In the genomic region with DNA sequence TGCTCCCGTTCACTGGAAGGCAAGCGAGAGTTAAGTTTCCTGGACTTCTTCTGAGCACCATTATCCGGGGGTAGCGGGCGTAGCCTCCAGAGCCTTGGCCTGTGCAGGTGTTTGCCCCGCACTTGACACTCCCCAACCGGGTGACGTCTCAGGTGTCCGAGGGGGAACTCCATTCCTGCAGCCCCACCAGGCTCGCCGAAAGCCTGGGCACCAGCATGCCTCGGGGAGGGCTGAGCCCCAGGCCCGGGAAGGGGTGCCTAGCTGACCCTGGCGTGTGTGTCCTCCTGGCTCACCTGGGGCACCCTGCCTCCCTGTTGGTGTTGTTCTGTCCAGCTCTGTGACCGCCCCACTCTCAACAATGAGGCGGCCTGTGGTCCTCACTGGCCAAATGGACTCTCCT, we compare ENCODE assay signal across 25 cellular contexts.
A peak's percentile ranks its signal among the peaks of the same experiment; 100 is the strongest.
DNase-seq lines count a peak whose midpoint lies in the region; ATAC-seq, FAIRE-seq and TF ChIP-seq lines count a peak whose summit lies in the region.
"Had no signal": no experiment of that assay in that cellular context is flagged by ENCODE, and none has a peak within 500 bp of the region (broad histone marks: within the 10 kb centered on the region; RNA-seq: fewer than 3 reads in every experiment).

No MANE protein-coding gene starts in this region.

- peaks cover 0 to 14% (median 2%) of the 10 kb centered on the region in 11 experiments; a peak in 11 of 22 replicates for H3K9me3 ChIP-seq in BLaER1 treated with 17β-estradiol and CSF1 and Interleukin-3, amounts not matched to agents 10 nM and 100 nM (replicated peaks in 1 of 11)
- H3K9me3 ChIP-seq in suprapubic skin (no peaks in the 10 kb centered on the region), heart left ventricle (no peaks in the 10 kb centered on the region)
- H3K9me3 ChIP-seq: SK-N-SH had no signal

- peak overlapping the region in 5 of 11 experiments; percentile 15 to 48 (median 38); a peak in 8 of 22 replicates for H3K9ac ChIP-seq in BLaER1 treated with 17β-estradiol and CSF1 and Interleukin-3, amounts not matched to agents 10 nM and 100 nM
- H3K9ac ChIP-seq: SK-N-SH had no signal

- no peak for TF ChIP-seq EP300 in suprapubic skin (IDR thresholded peaks at IDR 0.05)

- intact Hi-C loops in heart left ventricle (cut with DNase I), result loop anchor here in 5 of 10 donors (5.0 to 10.0 kb wide), 4 partner anchors 424 to 1272 kb away; no protein-coding TSS in a partner anchor

- peak overlapping the region in 6 of 11 experiments; percentile 4 to 59 (median 45); a peak in 10 of 22 replicates for H3K27ac ChIP-seq in BLaER1 treated with 17β-estradiol and CSF1 and Interleukin-3, amounts not matched to agents 10 nM and 100 nM
- H3K27ac ChIP-seq in suprapubic skin (no peak overlapping the region), heart left ventricle (no peak overlapping the region)
- H3K27ac ChIP-seq: HL-60 had no signal

- 0 out of 20 replicates have a peak overlapping the region, but pooled peaks of 1 of the 10 experiments have one; percentile 12 for H3K4me3 ChIP-seq in BLaER1 treated with 17β-estradiol and CSF1 and Interleukin-3, amounts not matched to agents 10 nM and 100 nM
- H3K4me3 ChIP-seq in H7 (ENCODE audit: insufficient read depth, low read depth, low read length) (no peak overlapping the region), suprapubic skin (no peak overlapping the region), heart left ventricle (no peak overlapping the region)
- H3K4me3 ChIP-seq: GM12878 had no signal

- no peak for FAIRE-seq in GM12891 (lab: Jason Lieb, UNC)
- FAIRE-seq: GM12878, H1, RCC 7860 had no signal

- no peak for TF ChIP-seq POLR2A in suprapubic skin (IDR thresholded peaks at IDR 0.05)
- no peak for TF ChIP-seq POLR2A in GM12891 (IDR thresholded peaks at IDR 0.05; ENCODE audit: low read depth, low read length)
- TF ChIP-seq POLR2A in heart left ventricle (IDR thresholded peaks at IDR 0.05), result no peak

- no peaks in the 10 kb centered on the region for H3K36me3 ChIP-seq in BLaER1 treated with 17β-estradiol and CSF1 and Interleukin-3, amounts not matched to agents 10 nM and 100 nM
- H3K36me3 ChIP-seq in H7 (replicated peaks; ENCODE audit: control insufficient read depth, insufficient read depth, low read length) (no peaks in the 10 kb centered on the region), suprapubic skin (no peaks in the 10 kb centered on the region), heart left ventricle (no peaks in the 10 kb centered on the region)

- peak; percentile 19 for DNase-seq in H7
- DNase-seq in left lobe of liver (ENCODE audit: low spot score), result peak; percentile 18
- DNase-seq in suprapubic skin (ENCODE audit: low spot score in 2 of 2), result peak; percentile 59 to 71
- DNase-seq in GM12891 (ENCODE audit: insufficient read length, low spot score), result no peak
- DNase-seq in NCI-H1092 treated with DMSO at 0.1 percent for 48 hours (lab: John Stamatoyannopoulos, UW), result no peak
- no peak for DNase-seq in heart left ventricle
- DNase-seq: CD8-positive, alpha-beta memory T cell; DMS 273 treated with DMSO at 0.1 percent for 48 hours; DMS79; EL; GDM1; NCI-H1048; NCI-H1417 treated with DMSO at 0.1 percent for 48 hours; NCI-H1694 treated with DMSO at 0.1 percent for 48 hours; NCI-H2081 treated with DMSO at 0.1 percent for 48 hours; NCI-H2171 treated with DMSO at 0.1 percent for 48 hours; NCI-H345; NCI-H524 treated with DMSO at 0.1 percent for 48 hours; NCI-H774; SK-N-SH had no signal

- H3K4me2 ChIP-seq in BLaER1 treated with 17β-estradiol and CSF1 and Interleukin-3, amounts not matched to agents 10 nM and 100 nM, result peak overlapping the region; percentile 10 to 94 (median 81); a peak in 21 of 22 replicates
- H3K4me2 ChIP-seq: SK-N-SH had no signal

- ATAC-seq in left lobe of liver (no peak), heart left ventricle (no peak)
- ATAC-seq: GM12878 had no signal

- TF ChIP-seq CTCF in suprapubic skin (IDR thresholded peaks at IDR 0.05) (no peak), heart left ventricle (IDR thresholded peaks at IDR 0.05) (no peak)

- H4K20me1 ChIP-seq in BLaER1 treated with 17β-estradiol and CSF1 and Interleukin-3, amounts not matched to agents 10 nM and 100 nM, result 0 out of 22 replicates have a peak, but pooled peaks cover 0 to 5% (median 0%) of the 10 kb centered on the region in 11 experiments

- peaks cover 13 to 97% (median 91%) of the 10 kb centered on the region in 10 experiments for H3K4me1 ChIP-seq in BLaER1 treated with 17β-estradiol and CSF1 and Interleukin-3, amounts not matched to agents 10 nM and 100 nM
- H3K4me1 ChIP-seq in suprapubic skin (peaks cover 3% of the 10 kb centered on the region), heart left ventricle (no peaks in the 10 kb centered on the region)

- 90% methylated on average over 4 of the region's 16 CpGs for WGBS in suprapubic skin
- WGBS in heart left ventricle, 4 donors, result 74 to 86% (median 77%) methylated on average over 2 to 16 of the region's 16 CpGs

- H3K27me3 ChIP-seq in BLaER1 treated with 17β-estradiol and CSF1 and Interleukin-3, amounts not matched to agents 10 nM and 100 nM, result peaks cover 0 to 22% (median 0%) of the 10 kb centered on the region in 11 experiments; a peak in 4 of 22 replicates
- no peaks in the 10 kb centered on the region for H3K27me3 ChIP-seq in H7 (ENCODE audit: control insufficient read depth, insufficient read depth, low read length)
- peaks cover 49% of the 10 kb centered on the region for H3K27me3 ChIP-seq in suprapubic skin
- H3K27me3 ChIP-seq in heart left ventricle, result peaks cover 0 to 44% (median 6%) of the 10 kb centered on the region in 9 donors

TF ChIP-seq in GM12891, 5 proteins besides CTCF, POLR2A, EP300 and RAD21:
- TF ChIP-seq SPI1 (IDR thresholded peaks at IDR 0.05; ENCODE audit: low read depth, low read length), result no peak
- TF ChIP-seq TAF1 (IDR thresholded peaks at IDR 0.05; ENCODE audit: low read depth, low read length), result no peak
- no peak for TF ChIP-seq POU2F2 (IDR thresholded peaks at IDR 0.05; ENCODE audit: low read depth, low read length)
- no peak for TF ChIP-seq POLR2AphosphoS5 (IDR thresholded peaks at IDR 0.05; ENCODE audit: low read depth, low read length)
- no peak for TF ChIP-seq PAX5 (IDR thresholded peaks at IDR 0.05; ENCODE audit: insufficient read depth, low read length, severe bottlenecking)
TF ChIP-seq in GM12891: peak in this region for 0.

Comparison
In these comparisons a context has a peak if more than half of its experiments do, and no peak if none do; other contexts are left out.
1. H3K27ac ChIP-seq: peak in BLaER1 treated with 17β-estradiol and CSF1 and Interleukin-3, amounts not matched to agents 10 nM and 100 nM (6 of 11); none in suprapubic skin (single experiment) and heart left ventricle (0 of 12).
2. DNase-seq: peak in H7 (single experiment), left lobe of liver (single experiment) and suprapubic skin (2 of 2); none in GM12891 (single experiment), NCI-H1092 treated with DMSO at 0.1 percent for 48 hours (single experiment) and heart left ventricle (0 of 5).